23 cellular contexts compared by ENCODE assay signal in genomic region chr1:7533006-7533405, GRCh38.
DNase-seq lines count a peak whose midpoint lies in the region; ATAC-seq, FAIRE-seq and TF ChIP-seq lines count a peak whose summit lies in the region.
"Had no signal": no experiment of that assay in that cellular context is flagged by ENCODE, and none has a peak within 500 bp of the region (broad histone marks: within the 10 kb centered on the region; RNA-seq: fewer than 3 reads in every experiment).

No MANE protein-coding gene starts in this region.

- peak overlapping the region; percentile 77 for H3K18ac ChIP-seq in neuronal stem cell (ENCODE audit: low read length)

- intact Hi-C loops in left cardiac atrium (cut with DNase I) (no loop called here), kidney (cut with DNase I) (no loop called here)

- no peak overlapping the region for H3K9ac ChIP-seq in kidney (ENCODE audit: low read length in 2 of 2)
- H3K9ac ChIP-seq in neuronal stem cell (ENCODE audit: low read depth, low read length, poor library complexity) = no peak overlapping the region

- TF ChIP-seq CTCF in right atrium auricular region (IDR thresholded peaks at IDR 0.05) (peak in 1 of 2 donors; percentile 45), kidney (IDR thresholded peaks at IDR 0.05; ENCODE audit: borderline replicate concordance, extremely low read depth, insufficient read depth) (no peak)

- H3K27me3 ChIP-seq in right atrium auricular region (no peaks in the 10 kb centered on the region), neuronal stem cell (ENCODE audit: control insufficient read depth in 3 of 3, insufficient read depth in 3 of 3, low read depth in 1 of 3, low read length in 3 of 3) (peaks cover 0 to 49% (median 0%) of the 10 kb centered on the region in 3 experiments)
- H3K27me3 ChIP-seq: BE2C had no signal

- no peak overlapping the region for H2BK12ac ChIP-seq in neuronal stem cell (ENCODE audit: low read length)

- no peak overlapping the region for H2BK120ac ChIP-seq in neuronal stem cell (ENCODE audit: low read depth, low read length)

- no peak overlapping the region for H3K14ac ChIP-seq in neuronal stem cell (ENCODE audit: low read length)

- peak overlapping the region; percentile 67 for H2AK5ac ChIP-seq in neuronal stem cell (ENCODE audit: low read depth, low read length)

- H3K79me1 ChIP-seq in neuronal stem cell (ENCODE audit: low read depth, low read length) = no peaks in the 10 kb centered on the region

- H3K9me3 ChIP-seq in right atrium auricular region = no peaks in the 10 kb centered on the region
- H3K9me3 ChIP-seq in kidney (ENCODE audit: control insufficient read depth in 1 of 2, low read length in 2 of 2) = no peaks in the 10 kb centered on the region
- peaks cover 0 to 2% of the 10 kb centered on the region in 2 donors for H3K9me3 ChIP-seq in neuronal stem cell (replicated peaks in 1 of 2; ENCODE audit: control insufficient read depth in 2 of 2, insufficient read depth in 1 of 2, low read depth in 1 of 2, low read length in 2 of 2)
- H3K9me3 ChIP-seq: BE2C had no signal

- H2AFZ ChIP-seq in neuronal stem cell (ENCODE audit: low read length) = no peak overlapping the region
- H2AFZ ChIP-seq: GM23338 had no signal

- H4K91ac ChIP-seq in neuronal stem cell (ENCODE audit: low read depth, low read length, poor library complexity) = no peak overlapping the region

- H3K4me1 ChIP-seq in right atrium auricular region (peaks cover 0 to 9% of the 10 kb centered on the region in 2 donors), kidney (ENCODE audit: control insufficient read depth in 1 of 2, insufficient read depth in 1 of 2, low read depth in 1 of 2, low read length in 2 of 2) (peaks cover 11 to 12% of the 10 kb centered on the region in 2 donors), neuronal stem cell (ENCODE audit: control insufficient read depth in 2 of 2, insufficient read depth in 1 of 2, low read depth in 1 of 2, low read length in 2 of 2) (peaks cover 0 to 13% of the 10 kb centered on the region in 2 donors)

- no CpG with 5 or more reads among the region's 10 CpGs for WGBS in neuronal stem cell (ENCODE audit: extremely low coverage in 2 of 2, insufficient read length in 2 of 2, insufficient replicate concordance in 1 of 2), 2 donors

- peak overlapping the region; percentile 29 for H3K23ac ChIP-seq in neuronal stem cell (ENCODE audit: low read depth, low read length, poor library complexity)

- H3K4me3 ChIP-seq in right atrium auricular region (no peak overlapping the region), kidney (ENCODE audit: low read length in 2 of 2) (no peak overlapping the region), neuronal stem cell (ENCODE audit: low read length in 2 of 2) (no peak overlapping the region)
- H3K4me3 ChIP-seq: GM12878, GM23338 had no signal

- H3K27ac ChIP-seq in right atrium auricular region (no peak overlapping the region), kidney (ENCODE audit: low read depth in 2 of 2, low read length in 2 of 2) (no peak overlapping the region), neuronal stem cell (replicated peaks; ENCODE audit: low read length) (no peak overlapping the region)

- DNase-seq in left cardiac atrium (no peak), right atrium auricular region (ENCODE audit: low spot score) (no peak), kidney (peak; percentile 52), neuronal stem cell (ENCODE audit: low spot score) (no peak)
- DNase-seq: ACHN; BE2C; C1 segment of cervical spinal cord; CD4-positive, CD25-positive, alpha-beta regulatory T cell; COR-L47; DMS 273 treated with DMSO at 0.1 percent for 48 hours; DMS53; DND-41; EL; H7; HFFc6 had no signal

- peak overlapping the region; percentile 9 for H2BK15ac ChIP-seq in neuronal stem cell (ENCODE audit: low read length)

- H3K4me2 ChIP-seq in neuronal stem cell (ENCODE audit: insufficient read depth, low read length, poor library complexity, severe bottlenecking) = no peak overlapping the region
- H3K4me2 ChIP-seq: GM23338 had no signal

- ATAC-seq in left cardiac atrium (peak; percentile 31 to 42), GM21526 (IDR thresholded peaks at IDR 0.05; ENCODE audit: low FRiP score, unreplicated experiment) (no peak), GM21528 (IDR thresholded peaks at IDR 0.05; ENCODE audit: low FRiP score, unreplicated experiment) (no peak), HG02870 (IDR thresholded peaks at IDR 0.05; ENCODE audit: unreplicated experiment) (no peak)
- ATAC-seq: GM12878, GM23338, HCT116 had no signal

- no peak overlapping the region for H4K8ac ChIP-seq in neuronal stem cell (ENCODE audit: low read depth, low read length)

- FAIRE-seq in kidney (lab: Jason Lieb, UNC) = no peak
- FAIRE-seq: A204.1, GM12878, GM19239 had no signal

- H2BK5ac ChIP-seq in neuronal stem cell (ENCODE audit: low read length) = no peak overlapping the region

- no peaks in the 10 kb centered on the region for H3K36me3 ChIP-seq in right atrium auricular region
- H3K36me3 ChIP-seq in kidney (ENCODE audit: control insufficient read depth in 1 of 2, insufficient read depth in 2 of 2, low read length in 2 of 2) = no peaks in the 10 kb centered on the region
- no peaks in the 10 kb centered on the region for H3K36me3 ChIP-seq in neuronal stem cell (replicated peaks in 1 of 2; ENCODE audit: control insufficient read depth in 2 of 2, insufficient read depth in 2 of 2, low read length in 2 of 2)
- H3K36me3 ChIP-seq: BE2C had no signal

- no peak overlapping the region for H3K4ac ChIP-seq in neuronal stem cell (ENCODE audit: low read length)

Comparison
In these comparisons a context has a peak if more than half of its experiments do, and no peak if none do; other contexts are left out.
1. ATAC-seq: peak in left cardiac atrium (2 of 2); none in GM21526 (single experiment), GM21528 (single experiment) and HG02870 (single experiment).